23 cellular contexts compared by ENCODE assay signal in the genomic region with DNA sequence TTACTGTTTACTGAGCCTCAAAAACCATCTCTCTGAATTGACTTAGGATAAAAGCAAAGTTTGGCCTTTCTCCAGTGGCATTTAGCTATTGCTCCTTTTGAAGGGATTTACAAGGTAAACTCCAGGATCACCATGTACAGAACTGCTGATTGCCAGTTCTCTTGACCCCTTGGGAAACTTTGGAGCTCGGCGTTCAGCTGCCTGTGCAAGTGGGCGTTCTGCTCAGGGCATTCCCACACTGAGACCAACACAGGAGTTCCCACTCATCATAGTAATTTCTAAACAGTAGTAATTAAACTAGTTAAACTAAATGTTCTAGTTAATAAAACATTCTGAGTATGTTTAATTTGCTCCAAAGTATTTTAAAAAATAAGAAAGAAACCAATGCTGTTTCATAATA. TPM values are rescaled to one million over a fixed set of nuclear protein-coding genes. Genes with fewer than 3 reads are reported as not detected.
DNase-seq lines count a peak whose midpoint lies in the region; ATAC-seq and TF ChIP-seq lines count a peak whose summit lies in the region.
"Had no signal": no experiment of that assay in that cellular context is flagged by ENCODE, and none has a peak within 500 bp of the region (broad histone marks: within the 10 kb centered on the region; RNA-seq: fewer than 3 reads in every experiment).

No MANE protein-coding gene starts in this region.

- peaks cover 63% of the 10 kb centered on the region for H3K4me1 Mint-ChIP-seq in HFFc6 (ENCODE audit: low read depth)
- H3K4me1 Mint-ChIP-seq: CD14-positive monocyte, T-helper 17 cell had no signal

- TF ChIP-seq CTCF in HFFc6 (IDR thresholded peaks at IDR 0.05), result no peak
- no peak for TF ChIP-seq CTCF in MM.1S (IDR thresholded peaks at IDR 0.05; ENCODE audit: low read length)
- no peak for TF ChIP-seq CTCF in thyroid gland (IDR thresholded peaks at IDR 0.05)
- TF ChIP-seq CTCF in stomach (IDR thresholded peaks at IDR 0.05), result no peak

- intact Hi-C loops in thyroid gland (cut with DNase I) (no loop called here), stomach (cut with DNase I; ENCODE audit: low total_unique reads) (no loop called here)

- H3K27ac Mint-ChIP-seq in HFFc6, result 0 out of 2 replicates have a peak overlapping the region, but pooled peaks have one; percentile 0
- H3K27ac Mint-ChIP-seq: CD14-positive monocyte, T-helper 17 cell had no signal

- H3K36me3 ChIP-seq in MM.1S (replicated peaks; ENCODE audit: insufficient read depth, low read length), result no peaks in the 10 kb centered on the region
- H3K36me3 ChIP-seq in thyroid gland, result no peaks in the 10 kb centered on the region
- no peaks in the 10 kb centered on the region for H3K36me3 ChIP-seq in stomach

- H3K27me3 Mint-ChIP-seq in HFFc6 (ENCODE audit: insufficient read depth), result no peaks in the 10 kb centered on the region

- peak overlapping the region; percentile 47; the same call in 1 of the 2 replicates for H3K4me2 ChIP-seq in MM.1S (ENCODE audit: low read depth, low read length)

- no peak overlapping the region for H3K4me3 Mint-ChIP-seq in HFFc6
- H3K4me3 Mint-ChIP-seq: CD14-positive monocyte, T-helper 17 cell had no signal

- H3K36me3 Mint-ChIP-seq in HFFc6 (ENCODE audit: low read depth), result peaks cover 17% of the 10 kb centered on the region

- no peaks in the 10 kb centered on the region for H4K20me1 ChIP-seq in MM.1S (ENCODE audit: insufficient read depth, low read length)

- no peak overlapping the region for H2AFZ ChIP-seq in MM.1S (ENCODE audit: low read length)

- peaks cover 12% of the 10 kb centered on the region for H3F3A ChIP-seq in MM.1S (ENCODE audit: insufficient read depth, low read length)

- peak overlapping the region; percentile 30; the same call in 1 of the 2 replicates for H3K27ac ChIP-seq in MM.1S (ENCODE audit: low read length)
- H3K27ac ChIP-seq in thyroid gland, result peak overlapping the region in 2 of 3 donors; percentile 71 to 73
- H3K27ac ChIP-seq in stomach, result no peak overlapping the region

- H3K79me2 ChIP-seq in MM.1S (ENCODE audit: low read length), result peaks cover 88% of the 10 kb centered on the region

- no peak overlapping the region for H3K9ac ChIP-seq in MM.1S (ENCODE audit: low read length)

- no peak for TF ChIP-seq EP300 in stomach (IDR thresholded peaks at IDR 0.05)

- H3K9me3 ChIP-seq in MM.1S (replicated peaks; ENCODE audit: insufficient read depth, low read length) (no peaks in the 10 kb centered on the region), thyroid gland (no peaks in the 10 kb centered on the region), stomach (no peaks in the 10 kb centered on the region)

- H3K4me1 ChIP-seq in MM.1S (ENCODE audit: low read length) (peaks cover 42% of the 10 kb centered on the region), thyroid gland (peaks cover 8 to 42% of the 10 kb centered on the region in 2 donors), stomach (no peaks in the 10 kb centered on the region)

- 39 to 40% methylated on average over 3 of the region's 3 CpGs for WGBS in thyroid gland, 2 donors
- 50 to 69% (median 56%) methylated on average over 3 of the region's 3 CpGs for WGBS in stomach, 5 donors

- peak; percentile 4 for ATAC-seq in HG03196 (IDR thresholded peaks at IDR 0.05; ENCODE audit: unreplicated experiment)
- ATAC-seq: T-helper 17 cell had no signal

- DNase-seq in HFFc6 (no peak), MM.1S (no peak), thyroid gland (peak; percentile 66 to 75), HuH-7 (ENCODE audit: low spot score) (no peak), stomach (no peak), NCI-H1105 (lab: John Stamatoyannopoulos, UW) (no peak)
- DNase-seq: ACHN; AML-193; COR-L47; GF-D8; H7; KG1; NCI-H1105 treated with DMSO at 0.1 percent for 48 hours; NCI-H187; NCI-H226; NCI-H524 treated with DMSO at 0.1 percent for 48 hours; NK-92 treated with Interleukin-12 subunit alpha and Interleukin-12 subunit beta, amount 100 ng/mL, for 24 hours; OCI-M1; SHP77 treated with DMSO at 0.1 percent for 48 hours; T-helper 17 cell had no signal

- no peaks in the 10 kb centered on the region for H3K9me2 ChIP-seq in MM.1S (replicated peaks; ENCODE audit: insufficient read depth, low read length)

- H3K27me3 ChIP-seq in MM.1S (replicated peaks; ENCODE audit: insufficient read depth, low read length) (0 out of 2 replicates have a peak, but pooled peaks cover 5% of the 10 kb centered on the region), thyroid gland (no peaks in the 10 kb centered on the region), stomach (no peaks in the 10 kb centered on the region)

- TF ChIP-seq POLR2A in thyroid gland (IDR thresholded peaks at IDR 0.05), result no peak
- TF ChIP-seq POLR2A in stomach (IDR thresholded peaks at IDR 0.05), result no peak

- H3K4me3 ChIP-seq in MM.1S (ENCODE audit: low read length), result no peak overlapping the region
- no peak overlapping the region for H3K4me3 ChIP-seq in thyroid gland (replicated peaks in 1 of 3)
- H3K4me3 ChIP-seq in stomach, result no peak overlapping the region

- H3K9me3 Mint-ChIP-seq in HFFc6, result no peaks in the 10 kb centered on the region

RNA-seq across cellular contexts. Expression of a gene that starts 14.9 kb away (rescaled TPM):
- total RNA-seq in HFFc6 (2021; fragmentation: NEBNext Ultra II Directional; extraction: Animal tissue kit (Norgen Biotek cat#: 25700)), result 10 to 100 TPM; 16.3 to 35.5 (median 20.2) TPM
- total RNA-seq in thyroid gland (10 to 100 TPM in 2 of 4 donors, 1 to 10 TPM in 2; 1.1 to 14.6 (median 9.0) TPM), stomach (1 to 10 TPM in 2 of 5 donors, under 1 TPM in 1, not detected in 2; 0.45 to 2.8 (median 2.6) TPM)
- under 1 TPM; 0.12 to 0.30 (median 0.15) TPM for polyA plus RNA-seq in stomach
- total RNA-seq: RPMI7951 had no signal
- polyA plus RNA-seq: CD14-positive monocyte had no signal

Comparison
In these comparisons a context has a peak if more than half of its experiments do, and no peak if none do; other contexts are left out.
1. DNase-seq: peak in thyroid gland (2 of 2); none in HFFc6 (single experiment), MM.1S (single experiment), HuH-7 (single experiment), stomach (single experiment) and NCI-H1105 (single experiment).
2. H3K27ac ChIP-seq: peak in MM.1S (single experiment) and thyroid gland (2 of 3); none in stomach (0 of 5).